Comparison of ENCODE assay signal across 1 cellular context in the genomic region with DNA sequence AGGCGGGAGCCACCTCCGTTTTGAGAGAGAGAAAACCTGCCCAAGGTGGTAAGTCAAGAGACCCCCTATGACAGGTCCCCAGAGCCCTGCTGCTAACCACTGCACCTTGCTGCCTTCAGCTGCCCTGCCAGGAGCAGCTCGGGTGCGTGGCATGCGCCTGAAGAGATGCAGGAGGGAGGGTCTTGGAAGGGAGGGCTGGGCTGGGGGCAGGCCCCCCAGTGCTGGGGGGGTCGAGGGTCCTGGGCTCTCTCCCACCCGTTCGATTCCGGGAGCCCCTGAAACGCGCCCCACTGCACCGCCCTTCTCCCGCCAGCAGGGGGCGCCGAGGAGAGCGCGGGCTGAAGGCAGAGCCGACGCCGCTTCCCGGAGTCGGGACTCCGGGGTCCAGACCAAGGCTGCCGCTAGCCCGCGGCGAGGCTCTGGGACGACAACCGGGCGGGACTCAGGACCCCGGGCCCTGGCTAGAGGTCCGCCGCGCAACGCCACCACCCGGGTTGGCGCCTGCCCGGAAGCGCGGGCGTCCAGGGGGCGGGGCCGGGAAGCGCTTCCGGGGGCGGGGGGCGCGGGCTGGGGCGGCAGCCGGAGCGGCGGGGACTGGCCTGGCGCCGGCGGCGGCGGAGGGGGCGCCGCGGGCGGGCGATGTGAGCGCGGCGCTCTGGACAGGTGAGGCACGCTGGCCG.
TF ChIP-seq lines count a peak whose summit lies in the region.

A gene with protein sequence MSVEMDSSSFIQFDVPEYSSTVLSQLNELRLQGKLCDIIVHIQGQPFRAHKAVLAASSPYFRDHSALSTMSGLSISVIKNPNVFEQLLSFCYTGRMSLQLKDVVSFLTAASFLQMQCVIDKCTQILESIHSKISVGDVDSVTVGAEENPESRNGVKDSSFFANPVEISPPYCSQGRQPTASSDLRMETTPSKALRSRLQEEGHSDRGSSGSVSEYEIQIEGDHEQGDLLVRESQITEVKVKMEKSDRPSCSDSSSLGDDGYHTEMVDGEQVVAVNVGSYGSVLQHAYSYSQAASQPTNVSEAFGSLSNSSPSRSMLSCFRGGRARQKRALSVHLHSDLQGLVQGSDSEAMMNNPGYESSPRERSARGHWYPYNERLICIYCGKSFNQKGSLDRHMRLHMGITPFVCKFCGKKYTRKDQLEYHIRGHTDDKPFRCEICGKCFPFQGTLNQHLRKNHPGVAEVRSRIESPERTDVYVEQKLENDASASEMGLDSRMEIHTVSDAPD (plus strand): TSS at position 563 of the 680 bp plus-strand sequence. CDS start 18,761 bp downstream, outside the sequence.

TF ChIP-seq in GM12878, 131 proteins besides CTCF, POLR2A, EP300 and RAD21 (continued from another document and continues in another):
- TF ChIP-seq, protein P1, sequence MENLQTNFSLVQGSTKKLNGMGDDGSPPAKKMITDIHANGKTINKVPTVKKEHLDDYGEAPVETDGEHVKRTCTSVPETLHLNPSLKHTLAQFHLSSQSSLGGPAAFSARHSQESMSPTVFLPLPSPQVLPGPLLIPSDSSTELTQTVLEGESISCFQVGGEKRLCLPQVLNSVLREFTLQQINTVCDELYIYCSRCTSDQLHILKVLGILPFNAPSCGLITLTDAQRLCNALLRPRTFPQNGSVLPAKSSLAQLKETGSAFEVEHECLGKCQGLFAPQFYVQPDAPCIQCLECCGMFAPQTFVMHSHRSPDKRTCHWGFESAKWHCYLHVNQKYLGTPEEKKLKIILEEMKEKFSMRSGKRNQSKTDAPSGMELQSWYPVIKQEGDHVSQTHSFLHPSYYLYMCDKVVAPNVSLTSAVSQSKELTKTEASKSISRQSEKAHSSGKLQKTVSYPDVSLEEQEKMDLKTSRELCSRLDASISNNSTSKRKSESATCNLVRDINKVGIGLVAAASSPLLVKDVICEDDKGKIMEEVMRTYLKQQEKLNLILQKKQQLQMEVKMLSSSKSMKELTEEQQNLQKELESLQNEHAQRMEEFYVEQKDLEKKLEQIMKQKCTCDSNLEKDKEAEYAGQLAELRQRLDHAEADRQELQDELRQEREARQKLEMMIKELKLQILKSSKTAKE (IDR thresholded peaks at IDR 0.05; ENCODE audit: low read depth, poor library complexity, severe bottlenecking): no peak
- TF ChIP-seq LARP7 (IDR thresholded peaks at IDR 0.05) (peak; percentile 74), IKZF1 (conservative IDR thresholded peaks at IDR 0.05) (peak; percentile 83), NR2C1 (IDR thresholded peaks at IDR 0.05) (peak; percentile 91), ETV6 (conservative IDR thresholded peaks at IDR 0.05 in 1 of 2, IDR thresholded peaks at IDR 0.05 in 1 of 2; ENCODE audit: borderline replicate concordance in 1 of 2, low read depth in 1 of 2) (no peak), NR2F1 (conservative IDR thresholded peaks at IDR 0.05) (peak; percentile 12; the same call in 1 of the 2 replicates), BACH1 (IDR thresholded peaks at IDR 0.05; ENCODE audit: borderline replicate concordance) (peak; percentile 78), SP1 (IDR thresholded peaks at IDR 0.05; ENCODE audit: low read depth, low read length) (peak; percentile 9), PAX5 (IDR thresholded peaks at IDR 0.05; ENCODE audit: borderline replicate concordance, low read depth, low read length) (peak; percentile 41; the same call in 1 of the 2 replicates), MYB (IDR thresholded peaks at IDR 0.05; ENCODE audit: borderline replicate concordance, low read depth, low read length) (no peak), SUZ12 (IDR thresholded peaks at IDR 0.05; ENCODE audit: unreplicated experiment) (no peak), SMARCA5 (IDR thresholded peaks at IDR 0.05) (peak; percentile 98), BHLHE40 (IDR thresholded peaks at IDR 0.05; ENCODE audit: borderline replicate concordance in 1 of 2, low read depth in 2 of 2, low read length in 1 of 2) (peak; percentile 43 to 64; a peak in 3 of 4 replicates), RCOR1 (conservative IDR thresholded peaks at IDR 0.05; ENCODE audit: low read depth, low read length) (no peak), NRF1 (conservative IDR thresholded peaks at IDR 0.05; ENCODE audit: low read depth, low read length) (no peak), SMAD5 (IDR thresholded peaks at IDR 0.05; ENCODE audit: low read depth) (no peak), BCL11A (IDR thresholded peaks at IDR 0.05; ENCODE audit: low read depth, low read length) (no peak), ZNF207 (IDR thresholded peaks at IDR 0.05; ENCODE audit: borderline replicate concordance) (peak; percentile 46; the same call in 1 of the 2 replicates), PML (IDR thresholded peaks at IDR 0.05; ENCODE audit: low read length) (no peak), TCF7 (IDR thresholded peaks at IDR 0.05; ENCODE audit: borderline replicate concordance) (no peak), GATAD2B (conservative IDR thresholded peaks at IDR 0.05; ENCODE audit: low read depth) (peak; percentile 89), FOXM1 (IDR thresholded peaks at IDR 0.05; ENCODE audit: low read depth, low read length) (no peak), CREM (IDR thresholded peaks at IDR 0.05; ENCODE audit: low read depth) (no peak), HCFC1 (IDR thresholded peaks at IDR 0.05; ENCODE audit: low read length) (no peak; the same call in 1 of the 2 replicates), MTA3 (IDR thresholded peaks at IDR 0.05; ENCODE audit: borderline replicate concordance, low read length) (no peak), HDAC2 (IDR thresholded peaks at IDR 0.05) (no peak), POU2F2 (IDR thresholded peaks at IDR 0.05; ENCODE audit: borderline replicate concordance, low read depth, low read length) (peak; percentile 55; the same call in 1 of the 3 replicates), IKZF2 (IDR thresholded peaks at IDR 0.05) (peak; percentile 30 to 48; a peak in 3 of 4 replicates), YY1 (IDR thresholded peaks at IDR 0.05; ENCODE audit: low read depth, low read length) (peak; percentile 77; the same call in 1 of the 2 replicates), GABPA (IDR thresholded peaks at IDR 0.05; ENCODE audit: low read depth) (peak; percentile 83), HDGF (IDR thresholded peaks at IDR 0.05) (no peak), STAT1 (conservative IDR thresholded peaks at IDR 0.05) (0 out of 2 replicates have a peak, but pooled peaks have one; percentile 20), TAF1 (IDR thresholded peaks at IDR 0.05; ENCODE audit: borderline replicate concordance, low read depth, low read length) (peak; percentile 67; the same call in 1 of the 2 replicates), SMC3 (IDR thresholded peaks at IDR 0.05; ENCODE audit: borderline replicate concordance, low read length) (peak; percentile 48), POLR2AphosphoS2 (IDR thresholded peaks at IDR 0.05; ENCODE audit: low read depth, low read length) (peak; percentile 78; the same call in 1 of the 2 replicates), JUNB (IDR thresholded peaks at IDR 0.05) (no peak), SRF (IDR thresholded peaks at IDR 0.05; ENCODE audit: low read depth in 2 of 2, low read length in 2 of 2) (no peak), NBN (IDR thresholded peaks at IDR 0.05) (0 out of 2 replicates have a peak, but pooled peaks have one; percentile 61), RBBP5 (conservative IDR thresholded peaks at IDR 0.05) (no peak), CHD1 (IDR thresholded peaks at IDR 0.05; ENCODE audit: low read depth, low read length) (no peak)
- TF ChIP-seq, protein P2, sequence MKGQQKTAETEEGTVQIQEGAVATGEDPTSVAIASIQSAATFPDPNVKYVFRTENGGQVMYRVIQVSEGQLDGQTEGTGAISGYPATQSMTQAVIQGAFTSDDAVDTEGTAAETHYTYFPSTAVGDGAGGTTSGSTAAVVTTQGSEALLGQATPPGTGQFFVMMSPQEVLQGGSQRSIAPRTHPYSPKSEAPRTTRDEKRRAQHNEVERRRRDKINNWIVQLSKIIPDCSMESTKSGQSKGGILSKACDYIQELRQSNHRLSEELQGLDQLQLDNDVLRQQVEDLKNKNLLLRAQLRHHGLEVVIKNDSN (IDR thresholded peaks at IDR 0.05; ENCODE audit: borderline replicate concordance, extremely low read length, insufficient read depth, low read depth, low read length): no peak
- TF ChIP-seq, protein P3, sequence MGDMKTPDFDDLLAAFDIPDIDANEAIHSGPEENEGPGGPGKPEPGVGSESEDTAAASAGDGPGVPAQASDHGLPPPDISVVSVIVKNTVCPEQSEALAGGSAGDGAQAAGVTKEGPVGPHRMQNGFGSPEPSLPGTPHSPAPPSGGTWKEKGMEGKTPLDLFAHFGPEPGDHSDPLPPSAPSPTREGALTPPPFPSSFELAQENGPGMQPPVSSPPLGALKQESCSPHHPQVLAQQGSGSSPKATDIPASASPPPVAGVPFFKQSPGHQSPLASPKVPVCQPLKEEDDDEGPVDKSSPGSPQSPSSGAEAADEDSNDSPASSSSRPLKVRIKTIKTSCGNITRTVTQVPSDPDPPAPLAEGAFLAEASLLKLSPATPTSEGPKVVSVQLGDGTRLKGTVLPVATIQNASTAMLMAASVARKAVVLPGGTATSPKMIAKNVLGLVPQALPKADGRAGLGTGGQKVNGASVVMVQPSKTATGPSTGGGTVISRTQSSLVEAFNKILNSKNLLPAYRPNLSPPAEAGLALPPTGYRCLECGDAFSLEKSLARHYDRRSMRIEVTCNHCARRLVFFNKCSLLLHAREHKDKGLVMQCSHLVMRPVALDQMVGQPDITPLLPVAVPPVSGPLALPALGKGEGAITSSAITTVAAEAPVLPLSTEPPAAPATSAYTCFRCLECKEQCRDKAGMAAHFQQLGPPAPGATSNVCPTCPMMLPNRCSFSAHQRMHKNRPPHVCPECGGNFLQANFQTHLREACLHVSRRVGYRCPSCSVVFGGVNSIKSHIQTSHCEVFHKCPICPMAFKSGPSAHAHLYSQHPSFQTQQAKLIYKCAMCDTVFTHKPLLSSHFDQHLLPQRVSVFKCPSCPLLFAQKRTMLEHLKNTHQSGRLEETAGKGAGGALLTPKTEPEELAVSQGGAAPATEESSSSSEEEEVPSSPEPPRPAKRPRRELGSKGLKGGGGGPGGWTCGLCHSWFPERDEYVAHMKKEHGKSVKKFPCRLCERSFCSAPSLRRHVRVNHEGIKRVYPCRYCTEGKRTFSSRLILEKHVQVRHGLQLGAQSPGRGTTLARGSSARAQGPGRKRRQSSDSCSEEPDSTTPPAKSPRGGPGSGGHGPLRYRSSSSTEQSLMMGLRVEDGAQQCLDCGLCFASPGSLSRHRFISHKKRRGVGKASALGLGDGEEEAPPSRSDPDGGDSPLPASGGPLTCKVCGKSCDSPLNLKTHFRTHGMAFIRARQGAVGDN (IDR thresholded peaks at IDR 0.05): peak; percentile 81
- TF ChIP-seq, protein P4, sequence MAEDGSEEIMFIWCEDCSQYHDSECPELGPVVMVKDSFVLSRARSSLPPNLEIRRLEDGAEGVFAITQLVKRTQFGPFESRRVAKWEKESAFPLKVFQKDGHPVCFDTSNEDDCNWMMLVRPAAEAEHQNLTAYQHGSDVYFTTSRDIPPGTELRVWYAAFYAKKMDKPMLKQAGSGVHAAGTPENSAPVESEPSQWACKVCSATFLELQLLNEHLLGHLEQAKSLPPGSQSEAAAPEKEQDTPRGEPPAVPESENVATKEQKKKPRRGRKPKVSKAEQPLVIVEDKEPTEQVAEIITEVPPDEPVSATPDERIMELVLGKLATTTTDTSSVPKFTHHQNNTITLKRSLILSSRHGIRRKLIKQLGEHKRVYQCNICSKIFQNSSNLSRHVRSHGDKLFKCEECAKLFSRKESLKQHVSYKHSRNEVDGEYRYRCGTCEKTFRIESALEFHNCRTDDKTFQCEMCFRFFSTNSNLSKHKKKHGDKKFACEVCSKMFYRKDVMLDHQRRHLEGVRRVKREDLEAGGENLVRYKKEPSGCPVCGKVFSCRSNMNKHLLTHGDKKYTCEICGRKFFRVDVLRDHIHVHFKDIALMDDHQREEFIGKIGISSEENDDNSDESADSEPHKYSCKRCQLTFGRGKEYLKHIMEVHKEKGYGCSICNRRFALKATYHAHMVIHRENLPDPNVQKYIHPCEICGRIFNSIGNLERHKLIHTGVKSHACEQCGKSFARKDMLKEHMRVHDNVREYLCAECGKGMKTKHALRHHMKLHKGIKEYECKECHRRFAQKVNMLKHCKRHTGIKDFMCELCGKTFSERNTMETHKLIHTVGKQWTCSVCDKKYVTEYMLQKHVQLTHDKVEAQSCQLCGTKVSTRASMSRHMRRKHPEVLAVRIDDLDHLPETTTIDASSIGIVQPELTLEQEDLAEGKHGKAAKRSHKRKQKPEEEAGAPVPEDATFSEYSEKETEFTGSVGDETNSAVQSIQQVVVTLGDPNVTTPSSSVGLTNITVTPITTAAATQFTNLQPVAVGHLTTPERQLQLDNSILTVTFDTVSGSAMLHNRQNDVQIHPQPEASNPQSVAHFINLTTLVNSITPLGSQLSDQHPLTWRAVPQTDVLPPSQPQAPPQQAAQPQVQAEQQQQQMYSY (CRISPR knock-in tag; IDR thresholded peaks at IDR 0.05): no peak
- TF ChIP-seq, protein P5, sequence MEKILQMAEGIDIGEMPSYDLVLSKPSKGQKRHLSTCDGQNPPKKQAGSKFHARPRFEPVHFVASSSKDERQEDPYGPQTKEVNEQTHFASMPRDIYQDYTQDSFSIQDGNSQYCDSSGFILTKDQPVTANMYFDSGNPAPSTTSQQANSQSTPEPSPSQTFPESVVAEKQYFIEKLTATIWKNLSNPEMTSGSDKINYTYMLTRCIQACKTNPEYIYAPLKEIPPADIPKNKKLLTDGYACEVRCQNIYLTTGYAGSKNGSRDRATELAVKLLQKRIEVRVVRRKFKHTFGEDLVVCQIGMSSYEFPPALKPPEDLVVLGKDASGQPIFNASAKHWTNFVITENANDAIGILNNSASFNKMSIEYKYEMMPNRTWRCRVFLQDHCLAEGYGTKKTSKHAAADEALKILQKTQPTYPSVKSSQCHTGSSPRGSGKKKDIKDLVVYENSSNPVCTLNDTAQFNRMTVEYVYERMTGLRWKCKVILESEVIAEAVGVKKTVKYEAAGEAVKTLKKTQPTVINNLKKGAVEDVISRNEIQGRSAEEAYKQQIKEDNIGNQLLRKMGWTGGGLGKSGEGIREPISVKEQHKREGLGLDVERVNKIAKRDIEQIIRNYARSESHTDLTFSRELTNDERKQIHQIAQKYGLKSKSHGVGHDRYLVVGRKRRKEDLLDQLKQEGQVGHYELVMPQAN (conservative IDR thresholded peaks at IDR 0.05): peak; percentile 82
- TF ChIP-seq, protein P6, sequence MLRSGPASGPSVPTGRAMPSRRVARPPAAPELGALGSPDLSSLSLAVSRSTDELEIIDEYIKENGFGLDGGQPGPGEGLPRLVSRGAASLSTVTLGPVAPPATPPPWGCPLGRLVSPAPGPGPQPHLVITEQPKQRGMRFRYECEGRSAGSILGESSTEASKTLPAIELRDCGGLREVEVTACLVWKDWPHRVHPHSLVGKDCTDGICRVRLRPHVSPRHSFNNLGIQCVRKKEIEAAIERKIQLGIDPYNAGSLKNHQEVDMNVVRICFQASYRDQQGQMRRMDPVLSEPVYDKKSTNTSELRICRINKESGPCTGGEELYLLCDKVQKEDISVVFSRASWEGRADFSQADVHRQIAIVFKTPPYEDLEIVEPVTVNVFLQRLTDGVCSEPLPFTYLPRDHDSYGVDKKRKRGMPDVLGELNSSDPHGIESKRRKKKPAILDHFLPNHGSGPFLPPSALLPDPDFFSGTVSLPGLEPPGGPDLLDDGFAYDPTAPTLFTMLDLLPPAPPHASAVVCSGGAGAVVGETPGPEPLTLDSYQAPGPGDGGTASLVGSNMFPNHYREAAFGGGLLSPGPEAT (IDR thresholded peaks at IDR 0.05; ENCODE audit: low read depth): no peak
